In genomic region chr17:2347805-2348685, GRCh38 we compare ENCODE assay signal across 8 cellular contexts. TPM values are rescaled to one million over a fixed set of nuclear protein-coding genes. Genes with fewer than 3 reads are reported as not detected.
DNase-seq lines count a peak whose midpoint lies in the region; ATAC-seq and TF ChIP-seq lines count a peak whose summit lies in the region.

No MANE protein-coding gene starts in this region.

- H3K9me3 ChIP-seq in colonic mucosa: no peaks in the 10 kb centered on the region

- no peak overlapping the region for H3K27ac ChIP-seq in colonic mucosa

- ATAC-seq in HG02798 (IDR thresholded peaks at IDR 0.05; ENCODE audit: poor library complexity, unreplicated experiment): no peak
- no peak for ATAC-seq in HG03571 (IDR thresholded peaks at IDR 0.05; ENCODE audit: unreplicated experiment)

- no peaks in the 10 kb centered on the region for H3K4me1 ChIP-seq in colonic mucosa

- H3K4me3 ChIP-seq in colonic mucosa: no peak overlapping the region

- POLR2A ChIA-PET in GM10248 (lab: Yijun Ruan, JAX): no interaction called here

- DNase-seq in Daoy (ENCODE audit: low read depth): peak; percentile 39
- DNase-seq in NCI-H2196 treated with DMSO at 0.1 percent for 48 hours (lab: John Stamatoyannopoulos, UW; ENCODE audit: unreplicated experiment): peak; percentile 64
- DNase-seq in colonic mucosa: peak; percentile 63
- peak; percentile 75 for DNase-seq in medulla oblongata (ENCODE audit: extremely low spot score)
- DNase-seq in activated CD8-positive, alpha-beta memory T cell treated with anti-CD3 and anti-CD28 coated beads, Interleukin-2, amount 50 U/mL, for 4 hours: no peak
- DNase-seq in GM10248 (ENCODE audit: extremely low spot score): no peak

- TF ChIP-seq CTCF in colonic mucosa (IDR thresholded peaks at IDR 0.05) (no peak), GM10248 (IDR thresholded peaks at IDR 0.05; ENCODE audit: control extremely low read depth, extremely low read depth, low read depth, missing control alignments) (no peak)

- no peaks in the 10 kb centered on the region for H3K36me3 ChIP-seq in colonic mucosa

- no peak overlapping the region for H3K9ac ChIP-seq in colonic mucosa (ENCODE audit: low read depth in 2 of 2, low read length in 2 of 2)

- intact Hi-C loops in colonic mucosa (cut with DNase I): no loop called here

- CTCF ChIA-PET in GM10248 (lab: Yijun Ruan, JAX): interaction anchor here (1.0 to 1.5 kb wide), 5 partner anchors 9 to 293 kb away, joined by 3 to 4 read pairs (median 3); partner anchors contain the start of gene HIC1

- no peaks in the 10 kb centered on the region for H3K27me3 ChIP-seq in colonic mucosa

RNA-seq across cellular contexts. Expression of gene SGSM2, which starts 10.7 kb away (rescaled TPM):
- total RNA-seq in Daoy (2014; rRNA removed; shearing (Covaris generic)): 34.5 and 40.2 TPM in 2 replicates
- 10 to 100 TPM; 26.7 to 27.6 TPM for total RNA-seq in colonic mucosa

RNA-seq across cellular contexts. Expression of gene TSR1, which starts 11.8 kb away (rescaled TPM):
- total RNA-seq in Daoy (2014; rRNA removed; shearing (Covaris generic)): 117 and 127 TPM in 2 replicates
- total RNA-seq in colonic mucosa: 10 to 100 TPM; 13.7 to 28.5 TPM

RNA-seq across cellular contexts. Expression of gene SRR, which starts 44.3 kb away (rescaled TPM):
- total RNA-seq in Daoy (2014; rRNA removed; shearing (Covaris generic)): 21.4 and 39.2 TPM in 2 replicates
- total RNA-seq in colonic mucosa: 10 to 100 TPM in 1 of 2 donors, 1 to 10 TPM in 1; 9.0 to 11.0 TPM

RNA-seq across cellular contexts. Expression of gene SMG6, which starts 44.5 kb away (rescaled TPM):
- 22.8 and 23.8 TPM in 2 replicates for total RNA-seq in Daoy (2014; rRNA removed; shearing (Covaris generic))
- total RNA-seq in colonic mucosa: 10 to 100 TPM; 18.3 to 23.6 TPM

RNA-seq across cellular contexts. Expression of gene MNT, which starts 52.8 kb away (rescaled TPM):
- total RNA-seq in Daoy (2014; rRNA removed; shearing (Covaris generic)): 1.2 and 1.7 TPM in 2 replicates
- 10 to 100 TPM; 20.7 to 29.3 TPM for total RNA-seq in colonic mucosa

Comparison
In these comparisons a context has a peak if more than half of its experiments do, and no peak if none do; other contexts are left out.
1. DNase-seq: peak in Daoy (single experiment), NCI-H2196 treated with DMSO at 0.1 percent for 48 hours (single experiment), colonic mucosa (single experiment) and medulla oblongata (single experiment); none in activated CD8-positive, alpha-beta memory T cell treated with anti-CD3 and anti-CD28 coated beads, Interleukin-2, amount 50 U/mL, for 4 hours (single experiment) and GM10248 (single experiment).